Comparison of ENCODE assay signal across 1 cellular context in genomic region chr16:16021020-16021419, GRCh38.
TF ChIP-seq lines count a peak whose summit lies in the region.

No MANE protein-coding gene starts in this region.

TF ChIP-seq in K562, 482 proteins besides CTCF, POLR2A, EP300 and RAD21 (continued from another document):
- TF ChIP-seq ZKSCAN1 (IDR thresholded peaks at IDR 0.05; ENCODE audit: low read depth, low read length) (no peak), COPS2 (conservative IDR thresholded peaks at IDR 0.05) (no peak), ZNF133 (CRISPR knock-in tag; IDR thresholded peaks at IDR 0.05) (no peak), ZFP91 (CRISPR knock-in tag; IDR thresholded peaks at IDR 0.05) (no peak), ELK3 (CRISPR knock-in tag; IDR thresholded peaks at IDR 0.05) (no peak), ZNF592 (IDR thresholded peaks at IDR 0.05) (0 out of 2 replicates have a peak, but pooled peaks have one; percentile 24), ZKSCAN8 (CRISPR knock-in tag; IDR thresholded peaks at IDR 0.05) (no peak), BHLHE40 (IDR thresholded peaks at IDR 0.05; ENCODE audit: low read length) (peak; percentile 44; the same call in 1 of the 2 replicates), ZC3H11A (IDR thresholded peaks at IDR 0.05; ENCODE audit: low read depth, low read length) (no peak), ZMIZ1 (IDR thresholded peaks at IDR 0.05; ENCODE audit: low read depth in 2 of 2, low read length in 2 of 2) (no peak), ZEB2 (IDR thresholded peaks at IDR 0.05) (no peak), ARID4B (CRISPR knock-in tag; IDR thresholded peaks at IDR 0.05) (no peak), NBN (IDR thresholded peaks at IDR 0.05; ENCODE audit: low read depth) (no peak), TOE1 (IDR thresholded peaks at IDR 0.05; ENCODE audit: borderline replicate concordance) (no peak), TOE1 (CRISPR knock-in tag; IDR thresholded peaks at IDR 0.05; ENCODE audit: borderline replicate concordance, low read depth) (no peak), RNF219 (CRISPR knock-in tag; IDR thresholded peaks at IDR 0.05) (no peak), NR3C1 (CRISPR knock-in tag; IDR thresholded peaks at IDR 0.05) (no peak), ZFP36 (IDR thresholded peaks at IDR 0.05; ENCODE audit: low read depth, low read length, partially characterized antibody) (no peak), ATF3 (IDR thresholded peaks at IDR 0.05) (no peak), ATF3 (CRISPR knock-in tag; conservative IDR thresholded peaks at IDR 0.05) (no peak), CSDE1 (IDR thresholded peaks at IDR 0.05) (no peak), PBX2 (CRISPR knock-in tag; IDR thresholded peaks at IDR 0.05; ENCODE audit: low read depth) (no peak), PBX2 (tag; conservative IDR thresholded peaks at IDR 0.05; ENCODE audit: low read depth) (peak; percentile 46; the same call in 1 of the 2 replicates), ESRRB (CRISPR knock-in tag; IDR thresholded peaks at IDR 0.05; ENCODE audit: borderline replicate concordance) (no peak)
TF ChIP-seq in K562: peak in this region for 5.
